In genomic region chr12:6603095-6603567, GRCh38 we compare ENCODE assay signal across 9 cellular contexts. TPM values are rescaled to one million over a fixed set of nuclear protein-coding genes. Genes with fewer than 3 reads are reported as not detected.
DNase-seq lines count a peak whose midpoint lies in the region; ATAC-seq and TF ChIP-seq lines count a peak whose summit lies in the region.
"Had no signal": no experiment of that assay in that cellular context is flagged by ENCODE, and none has a peak within 500 bp of the region (broad histone marks: within the 10 kb centered on the region; RNA-seq: fewer than 3 reads in every experiment).

No MANE protein-coding gene starts in this region.

- H3K27me3 ChIP-seq in Peyer's patch = no peaks in the 10 kb centered on the region

- H3K4me1 ChIP-seq in Peyer's patch = peaks cover 0 to 39% (median 30%) of the 10 kb centered on the region in 4 donors

- H3K4me1 Mint-ChIP-seq in central memory CD8-positive, alpha-beta T cell = peaks cover 49% of the 10 kb centered on the region
- peaks cover 32% of the 10 kb centered on the region for H3K4me1 Mint-ChIP-seq in mesothelial cell of epicardium

- H3K27me3 Mint-ChIP-seq in central memory CD8-positive, alpha-beta T cell = no peaks in the 10 kb centered on the region
- H3K27me3 Mint-ChIP-seq in mesothelial cell of epicardium (ENCODE audit: low read depth) = no peaks in the 10 kb centered on the region

- DNase-seq in GM03348 (ENCODE audit: low spot score) (peak; percentile 63), Peyer's patch (peak in 2 of 3 donors; percentile 49 to 51), mesothelial cell of epicardium (ENCODE audit: low spot score in 2 of 2, unreplicated experiment in 2 of 2) (no peak), cerebellum (ENCODE audit: low spot score) (no peak), NCI-H748 (lab: John Stamatoyannopoulos, UW; ENCODE audit: unreplicated experiment) (no peak), CD1c-positive myeloid dendritic cell (ENCODE audit: extremely low spot score) (no peak)
- no peak for DNase-seq in central memory CD8-positive, alpha-beta T cell (ENCODE audit: low spot score in 2 of 2)

- peak overlapping the region; percentile 2 to 46 (median 16) for H3K27ac ChIP-seq in Peyer's patch

- H3K4me3 Mint-ChIP-seq in central memory CD8-positive, alpha-beta T cell = no peak overlapping the region
- no peak overlapping the region for H3K4me3 Mint-ChIP-seq in mesothelial cell of epicardium

- peak overlapping the region in 1 of 4 donors; percentile 29 for H3K4me3 ChIP-seq in Peyer's patch
- H3K4me3 ChIP-seq: lung had no signal

- no peaks in the 10 kb centered on the region for H3K9me3 Mint-ChIP-seq in central memory CD8-positive, alpha-beta T cell
- H3K9me3 Mint-ChIP-seq in mesothelial cell of epicardium = no peaks in the 10 kb centered on the region

- ATAC-seq in central memory CD8-positive, alpha-beta T cell (replicated peaks; ENCODE audit: extremely low read depth, poor library complexity, severe bottlenecking) = no peak
- no peak for ATAC-seq in GM21737 (IDR thresholded peaks at IDR 0.05; ENCODE audit: unreplicated experiment)

- no peak for TF ChIP-seq POLR2A in Peyer's patch (IDR thresholded peaks at IDR 0.05)

- TF ChIP-seq CTCF in Peyer's patch (IDR thresholded peaks at IDR 0.05) = no peak
- no peak for TF ChIP-seq CTCF in mesothelial cell of epicardium (IDR thresholded peaks at IDR 0.05; ENCODE audit: unreplicated experiment)

- no peaks in the 10 kb centered on the region for H3K9me3 ChIP-seq in Peyer's patch

- peak overlapping the region; percentile 82 for H3K27ac Mint-ChIP-seq in central memory CD8-positive, alpha-beta T cell (ENCODE audit: low read depth)
- H3K27ac Mint-ChIP-seq in mesothelial cell of epicardium = peak overlapping the region; percentile 81

- H3K36me3 ChIP-seq in Peyer's patch = peaks cover 0 to 52% (median 0%) of the 10 kb centered on the region in 3 donors

- H3K36me3 Mint-ChIP-seq in central memory CD8-positive, alpha-beta T cell (ENCODE audit: insufficient read depth) = peaks cover 58% of the 10 kb centered on the region
- H3K36me3 Mint-ChIP-seq in mesothelial cell of epicardium = peaks cover 33% of the 10 kb centered on the region

RNA-seq across cellular contexts. Expression of gene CHD4, which starts 4.0 kb away (rescaled TPM):
- total RNA-seq in Peyer's patch = 100 to 1,000 TPM; 129 to 209 (median 167) TPM
- total RNA-seq in mesothelial cell of epicardium = 332 to 358 TPM (median 332 TPM) in 3 replicates
- 176 TPM for total RNA-seq in cerebellum

RNA-seq across cellular contexts. Expression of gene LPAR5, which starts 32.6 kb away (rescaled TPM):
- total RNA-seq in Peyer's patch (10 to 100 TPM; 18.7 to 36.2 (median 25.3) TPM), mesothelial cell of epicardium (1.3 to 1.7 TPM (median 1.3 TPM) in 3 replicates), cerebellum (0.82 TPM)

RNA-seq across cellular contexts. Expression of gene NOP2, which starts 35.0 kb away (rescaled TPM):
- total RNA-seq in Peyer's patch (100 to 1,000 TPM in 1 of 4 donors, 10 to 100 TPM in 3; 21.4 to 135 (median 43.6) TPM), mesothelial cell of epicardium (51.8 to 58.6 TPM (median 56.6 TPM) in 3 replicates), cerebellum (10.3 TPM)

RNA-seq across cellular contexts. Expression of gene ACRBP, which starts 44.1 kb away (rescaled TPM):
- total RNA-seq in Peyer's patch (10 to 100 TPM in 2 of 4 donors, 1 to 10 TPM in 2; 5.1 to 12.1 (median 10.3) TPM), mesothelial cell of epicardium (2.7 to 3.7 TPM (median 3.5 TPM) in 3 replicates), cerebellum (1.7 TPM)

RNA-seq across cellular contexts. Expression of gene IFFO1, which starts 47.3 kb away (rescaled TPM):
- total RNA-seq in Peyer's patch (10 to 100 TPM in 2 of 4 donors, 1 to 10 TPM in 2; 7.8 to 50.3 (median 9.5) TPM), mesothelial cell of epicardium (14.8 to 16.1 TPM (median 14.8 TPM) in 3 replicates), cerebellum (6.5 TPM)

Comparison
In these comparisons a context has a peak if more than half of its experiments do, and no peak if none do; other contexts are left out.
1. DNase-seq: peak in GM03348 (single experiment) and Peyer's patch (2 of 3); none in central memory CD8-positive, alpha-beta T cell (0 of 2), mesothelial cell of epicardium (0 of 2), cerebellum (single experiment), NCI-H748 (single experiment) and CD1c-positive myeloid dendritic cell (single experiment).